Comparison of ENCODE assay signal across 18 cellular contexts in the genomic region with DNA sequence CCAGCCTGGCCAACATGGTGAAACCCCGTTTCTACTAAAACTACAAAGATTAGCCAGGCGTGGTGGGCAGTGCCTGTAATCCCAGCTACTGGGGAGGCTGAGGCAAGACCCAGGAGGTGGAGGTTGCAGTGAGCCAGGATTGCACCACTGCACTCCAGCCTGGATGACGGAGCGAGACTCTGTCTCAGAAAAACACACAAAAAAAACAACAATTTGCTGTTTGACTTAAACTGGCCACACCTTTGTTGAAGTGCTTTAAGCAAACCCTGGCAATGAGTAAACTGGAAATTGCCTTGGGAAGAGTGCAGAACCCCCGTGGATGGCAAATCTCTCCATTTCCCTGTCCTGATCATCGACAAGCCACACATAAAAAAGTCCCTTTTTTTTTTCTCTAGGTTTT.
"Had no signal": no experiment of that assay in that cellular context is flagged by ENCODE, and none has a peak within 500 bp of the region (broad histone marks: within the 10 kb centered on the region; RNA-seq: fewer than 3 reads in every experiment).

No MANE protein-coding gene starts in this region.

- H3K4me3 ChIP-seq: colonic mucosa, thyroid gland, uterus had no signal

- DNase-seq: activated CD4-positive, alpha-beta T cell treated with anti-CD3 and anti-CD28 coated beads, Interleukin-2, amount 10 ng/mL, durations not matched to agents 7 days and 5 days; activated CD4-positive, CD25-positive, alpha-beta regulatory T cell; activated CD8-positive, alpha-beta T cell treated with anti-CD3 and anti-CD28 coated beads, Interleukin-2, amount 10 ng/mL, durations not matched to agents 7 days and 5 days; activated naive CD4-positive, alpha-beta T cell treated with Interleukin-2 at 50 U/mL for 16 hours; activated naive CD8-positive, alpha-beta T cell treated with anti-CD3 and anti-CD28 coated beads, Interleukin-2, amount 10 ng/mL, durations not matched to agents 7 days and 5 days; activated T-cell treated with anti-CD3 and anti-CD28 coated beads, Interleukin-2, amount 50 U/mL, for 24 hours; colonic mucosa; endodermal cell; head of caudate nucleus; kidney; mesendoderm; naive thymus-derived CD8-positive, alpha-beta T cell; stimulated activated CD4-positive, alpha-beta T cell treated with anti-CD3 and anti-CD28 coated beads, Interleukin-2, amount 100 ng/mL, for 24 hours; stimulated activated naive CD4-positive, alpha-beta T cell treated with Interleukin-2 at 50 U/mL for 16 hours; T-cell; uterus had no signal

- ATAC-seq: activated CD8-positive, alpha-beta T cell treated with anti-CD3 and anti-CD28 coated beads, Interleukin-2, amount 10 ng/mL, durations not matched to agents 7 days and 5 days; naive thymus-derived CD8-positive, alpha-beta T cell; T-cell had no signal

- H3K27me3 ChIP-seq: colonic mucosa, thyroid gland, uterus had no signal

- H3K27ac ChIP-seq: colonic mucosa, thyroid gland, uterus had no signal

- FAIRE-seq: frontal cortex, kidney had no signal

- H3K9me3 ChIP-seq: colonic mucosa, thyroid gland, uterus had no signal

- H3K36me3 ChIP-seq: colonic mucosa, thyroid gland, uterus had no signal

- H3K4me1 ChIP-seq: colonic mucosa, uterus had no signal
